1 cellular context compared by ENCODE assay signal in the genomic region with DNA sequence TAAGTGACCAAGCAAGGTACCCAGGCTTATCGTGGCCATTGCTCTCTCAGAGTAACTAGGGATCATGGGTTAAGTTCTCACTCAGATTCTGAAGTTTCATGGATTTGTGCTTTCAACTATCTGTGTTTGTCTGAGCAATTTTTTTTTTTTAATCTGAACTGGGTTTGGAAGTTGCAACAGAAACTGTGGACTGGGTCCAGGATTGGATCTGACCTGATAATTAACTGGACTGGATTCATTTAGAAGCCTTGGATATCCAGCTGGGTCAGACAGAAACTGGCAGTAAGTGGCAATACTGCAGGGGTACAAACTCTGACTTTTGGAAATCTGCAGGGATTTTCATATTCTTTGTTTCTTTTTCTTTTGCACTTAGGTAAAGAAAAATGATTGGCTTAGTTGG.
TF ChIP-seq lines count a peak whose summit lies in the region.

No MANE protein-coding gene starts in this region.

TF ChIP-seq in WTC11, 78 proteins besides CTCF, POLR2A, EP300 and RAD21 (continued from another document):
- TF ChIP-seq, protein P1, sequence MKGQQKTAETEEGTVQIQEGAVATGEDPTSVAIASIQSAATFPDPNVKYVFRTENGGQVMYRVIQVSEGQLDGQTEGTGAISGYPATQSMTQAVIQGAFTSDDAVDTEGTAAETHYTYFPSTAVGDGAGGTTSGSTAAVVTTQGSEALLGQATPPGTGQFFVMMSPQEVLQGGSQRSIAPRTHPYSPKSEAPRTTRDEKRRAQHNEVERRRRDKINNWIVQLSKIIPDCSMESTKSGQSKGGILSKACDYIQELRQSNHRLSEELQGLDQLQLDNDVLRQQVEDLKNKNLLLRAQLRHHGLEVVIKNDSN (CRISPR knock-in tag; IDR thresholded peaks at IDR 0.05), result no peak
